Comparison of ENCODE assay signal across 8 cellular contexts in the genomic region with DNA sequence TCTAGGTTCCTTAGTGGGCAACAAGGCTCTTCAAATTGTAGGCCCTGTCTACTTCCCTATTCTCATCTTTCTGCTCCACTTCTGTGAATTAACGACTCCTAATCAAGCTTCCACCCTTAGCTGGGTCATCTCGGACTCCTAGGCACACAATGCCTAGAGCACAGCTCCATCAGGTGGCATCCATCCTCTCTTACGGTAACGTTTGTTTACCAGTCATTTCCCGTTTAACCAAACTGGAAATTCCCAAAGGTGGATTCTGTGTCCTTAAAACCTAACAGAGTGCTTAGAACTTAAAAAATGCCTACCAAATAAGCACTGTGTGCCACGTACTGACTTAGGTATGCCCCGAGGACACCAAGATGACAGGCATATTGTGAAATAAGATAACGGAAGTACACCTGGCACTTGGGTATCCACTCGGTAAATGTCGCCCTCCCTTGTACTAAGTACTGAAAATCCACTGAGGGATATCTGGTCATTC. TPM values are rescaled to one million over a fixed set of nuclear protein-coding genes. Genes with fewer than 3 reads are reported as not detected.
A peak's percentile ranks its signal among the peaks of the same experiment; 100 is the strongest.
DNase-seq lines count a peak whose midpoint lies in the region; ATAC-seq and TF ChIP-seq lines count a peak whose summit lies in the region.

No MANE protein-coding gene starts in this region.

- H3K27me3 Mint-ChIP-seq in glutamatergic neuron (ENCODE audit: unreplicated experiment) = peaks cover 8% of the 10 kb centered on the region

- peak overlapping the region; percentile 94 for H3K27ac Mint-ChIP-seq in glutamatergic neuron (ENCODE audit: unreplicated experiment)

- peak overlapping the region; percentile 94 for H3K9ac ChIP-seq in HUES6 (ENCODE audit: low read length)

- H3K27ac ChIP-seq in HUES6 (ENCODE audit: low read depth, low read length) (peak overlapping the region; percentile 53), skin epidermis (peak overlapping the region in 9 of 21 experiments; percentile 28 to 96 (median 78))

- no peaks in the 10 kb centered on the region for H3K36me3 Mint-ChIP-seq in glutamatergic neuron (ENCODE audit: unreplicated experiment)

- peaks cover 16% of the 10 kb centered on the region for H3K36me3 ChIP-seq in HUES6 (ENCODE audit: control insufficient read depth, insufficient read depth, low read length)

- TF ChIP-seq CTCF in WI38 (IDR thresholded peaks at IDR 0.05; ENCODE audit: low read depth, low read length) (no peak), glutamatergic neuron (IDR thresholded peaks at IDR 0.05; ENCODE audit: partially characterized antibody, unreplicated experiment) (no peak)

- peak overlapping the region; percentile 97 for H3K4me3 ChIP-seq in HUES6 (ENCODE audit: low read depth, low read length)
- peak overlapping the region; percentile 80 for H3K4me3 ChIP-seq in WI38 (ENCODE audit: low read depth, low read length)
- H3K4me3 ChIP-seq in skin epidermis = peak overlapping the region; percentile 62 to 95 (median 84)

- H3K9me3 ChIP-seq in HUES6 (ENCODE audit: control insufficient read depth, insufficient read depth, low read depth, low read length) = no peaks in the 10 kb centered on the region

- H3K4me3 Mint-ChIP-seq in glutamatergic neuron (ENCODE audit: unreplicated experiment) = peak overlapping the region; percentile 96

- ATAC-seq in GM18907 (IDR thresholded peaks at IDR 0.05; ENCODE audit: unreplicated experiment) (no peak), GM21825 (IDR thresholded peaks at IDR 0.05; ENCODE audit: unreplicated experiment) (no peak)

- H3K27me3 ChIP-seq in HUES6 (ENCODE audit: control insufficient read depth, insufficient read depth, low read length) = no peaks in the 10 kb centered on the region

- H3K4me1 ChIP-seq in HUES6 (ENCODE audit: control insufficient read depth, insufficient read depth, low read length) = peaks cover 47% of the 10 kb centered on the region

- peaks cover 11% of the 10 kb centered on the region for H3K9me3 Mint-ChIP-seq in glutamatergic neuron (ENCODE audit: unreplicated experiment)

- H3K4me1 Mint-ChIP-seq in glutamatergic neuron (ENCODE audit: low read depth, unreplicated experiment) = peaks cover 45% of the 10 kb centered on the region

- DNase-seq in DMS79 (lab: John Stamatoyannopoulos, UW) (peak; percentile 20), glutamatergic neuron (no peak), NCI-H1694 (lab: John Stamatoyannopoulos, UW) (no peak)

RNA-seq across cellular contexts. Expression of gene PARP1, which starts 1.5 kb away (rescaled TPM):
- total RNA-seq in glutamatergic neuron (ENCODE audit: unreplicated experiment) = 168 TPM
